ENCODE assay signal across 8 cellular contexts in the genomic region with DNA sequence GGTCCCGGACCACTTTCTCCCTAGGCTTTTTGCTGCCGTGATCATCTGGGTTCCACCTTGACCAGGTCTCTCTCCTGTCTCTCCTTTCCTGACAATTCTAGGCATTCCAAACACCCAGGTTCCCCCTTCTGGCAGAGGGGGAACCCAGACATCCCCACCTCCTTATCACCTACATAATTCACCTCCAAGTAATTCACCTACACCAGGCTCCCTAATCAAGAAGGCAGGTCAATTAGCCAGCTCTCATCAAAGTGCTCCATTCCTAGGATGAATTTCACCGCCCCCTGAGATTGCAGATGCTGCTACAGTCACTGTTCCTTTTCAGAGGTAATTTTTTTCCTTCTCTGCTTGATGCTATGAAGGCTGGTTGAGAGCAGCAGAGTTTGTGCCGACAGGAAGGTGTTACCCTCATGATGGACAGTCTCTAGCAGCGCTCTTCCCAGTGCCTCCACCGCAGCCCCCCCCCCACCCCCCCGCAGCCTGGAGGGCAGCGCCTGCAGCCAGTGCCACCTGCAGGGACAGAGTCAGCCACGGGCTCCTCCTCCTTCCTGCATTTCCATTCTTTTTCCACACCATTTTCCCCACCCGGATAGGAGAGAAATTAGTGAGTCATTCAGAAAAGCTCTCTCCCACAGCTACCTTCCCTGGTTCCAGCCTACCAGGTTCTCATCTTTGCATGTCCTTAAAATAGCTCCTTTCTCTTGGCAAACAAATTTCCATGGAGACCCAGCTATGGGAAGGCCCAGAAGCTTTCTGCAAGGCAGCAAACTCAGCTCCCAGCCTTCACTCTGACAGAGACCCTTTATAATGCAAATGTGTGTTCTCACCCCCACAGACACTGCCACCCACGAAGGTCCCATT. TPM values are rescaled to one million over a fixed set of nuclear protein-coding genes. Genes with fewer than 3 reads are reported as not detected.
A peak's percentile ranks its signal among the peaks of the same experiment; 100 is the strongest.
DNase-seq lines count a peak whose midpoint lies in the region; ATAC-seq and TF ChIP-seq lines count a peak whose summit lies in the region.

No MANE protein-coding gene starts in this region.

- no peak overlapping the region for H3K4me3 Mint-ChIP-seq in nephron
- H3K4me3 Mint-ChIP-seq in glutamatergic neuron (ENCODE audit: unreplicated experiment) = no peak overlapping the region

- no peaks in the 10 kb centered on the region for H3K9me3 Mint-ChIP-seq in nephron
- H3K9me3 Mint-ChIP-seq in glutamatergic neuron (ENCODE audit: unreplicated experiment) = peaks cover 3% of the 10 kb centered on the region

- peaks cover 15% of the 10 kb centered on the region for H3K27me3 Mint-ChIP-seq in nephron (ENCODE audit: low read depth)
- peaks cover 5% of the 10 kb centered on the region for H3K27me3 Mint-ChIP-seq in glutamatergic neuron (ENCODE audit: unreplicated experiment)

- no peak overlapping the region for H3K4me3 ChIP-seq in choroid plexus epithelial cell (ENCODE audit: low read depth, low read length)

- TF ChIP-seq CTCF in choroid plexus epithelial cell (conservative IDR thresholded peaks at IDR 0.05; ENCODE audit: low read depth, low read length) (no peak), nephron (IDR thresholded peaks at IDR 0.05; ENCODE audit: unreplicated experiment in 3 of 3) (no peak), glutamatergic neuron (IDR thresholded peaks at IDR 0.05; ENCODE audit: partially characterized antibody, unreplicated experiment) (no peak)

- H3K27ac Mint-ChIP-seq in nephron (peak overlapping the region in 2 of 3 experiments; percentile 45 to 66), glutamatergic neuron (ENCODE audit: unreplicated experiment) (no peak overlapping the region)

- H3K4me1 Mint-ChIP-seq in nephron (peaks cover 26% of the 10 kb centered on the region), glutamatergic neuron (ENCODE audit: low read depth, unreplicated experiment) (no peaks in the 10 kb centered on the region)

- DNase-seq in ELF-1 (ENCODE audit: low read depth, low spot score) (peak; percentile 64), NCI-H2227 (lab: John Stamatoyannopoulos, UW; ENCODE audit: unreplicated experiment) (peak; percentile 51), choroid plexus epithelial cell (ENCODE audit: low read depth) (peak; percentile 44), medulla oblongata (ENCODE audit: extremely low spot score) (no peak), DMS79 (lab: John Stamatoyannopoulos, UW) (no peak), glutamatergic neuron (no peak)

- ATAC-seq in GM19397 (IDR thresholded peaks at IDR 0.05; ENCODE audit: unreplicated experiment) = no peak

- H3K36me3 Mint-ChIP-seq in nephron (ENCODE audit: low read depth) (no peaks in the 10 kb centered on the region), glutamatergic neuron (ENCODE audit: unreplicated experiment) (no peaks in the 10 kb centered on the region)

RNA-seq across cellular contexts. Expression of a gene that starts 42.1 kb away (rescaled TPM):
- total RNA-seq in glutamatergic neuron (ENCODE audit: unreplicated experiment) = 29.3 TPM

Comparison
In these comparisons a context has a peak if more than half of its experiments do, and no peak if none do; other contexts are left out.
1. DNase-seq: peak in ELF-1 (single experiment), NCI-H2227 (single experiment) and choroid plexus epithelial cell (single experiment); none in medulla oblongata (single experiment), DMS79 (single experiment) and glutamatergic neuron (single experiment).